ENCODE assay signal across 16 cellular contexts in genomic region chr10:62433901-62434300, GRCh38. TPM values are rescaled to one million over a fixed set of nuclear protein-coding genes. Genes with fewer than 3 reads are reported as not detected.
DNase-seq lines count a peak whose midpoint lies in the region; FAIRE-seq and TF ChIP-seq lines count a peak whose summit lies in the region.
"Had no signal": no experiment of that assay in that cellular context is flagged by ENCODE, and none has a peak within 500 bp of the region (broad histone marks: within the 10 kb centered on the region; RNA-seq: fewer than 3 reads in every experiment).

No MANE protein-coding gene starts in this region.

- no peak for TF ChIP-seq CTCF in HFFc6 (IDR thresholded peaks at IDR 0.05)
- no peak for TF ChIP-seq CTCF in smooth muscle cell (IDR thresholded peaks at IDR 0.05; ENCODE audit: borderline replicate concordance, insufficient read depth, poor library complexity, severe bottlenecking)
- no peak for TF ChIP-seq CTCF in GM20000 (IDR thresholded peaks at IDR 0.05; ENCODE audit: extremely low read depth, missing control alignments)

- H3K36me3 ChIP-seq in SJCRH30 (no peaks in the 10 kb centered on the region), smooth muscle cell (ENCODE audit: low read depth) (no peaks in the 10 kb centered on the region)
- H3K36me3 ChIP-seq: BLaER1 treated with 17β-estradiol and CSF1 and Interleukin-3, amounts not matched to agents 10 nM and 100 nM; transverse colon had no signal

- H3K79me2 ChIP-seq in smooth muscle cell (ENCODE audit: low read depth) = no peaks in the 10 kb centered on the region

- H3K4me3 Mint-ChIP-seq in HFFc6 = peak overlapping the region; percentile 65

- peaks cover 14% of the 10 kb centered on the region for H3K4me1 ChIP-seq in SJCRH30
- H3K4me1 ChIP-seq in smooth muscle cell (ENCODE audit: low read depth) = peaks cover 21% of the 10 kb centered on the region

- peak overlapping the region; percentile 45 for H3K4me2 ChIP-seq in smooth muscle cell

- DNase-seq in HFFc6 (no peak), SJCRH30 (no peak), epithelial cell of prostate (ENCODE audit: low read depth, low spot score) (no peak), smooth muscle cell (lab: John Stamatoyannopoulos, UW; ENCODE audit: unreplicated experiment) (no peak), GM19238 (ENCODE audit: insufficient read length, low spot score) (no peak), GM20000 (ENCODE audit: low spot score) (no peak), NCI-H2081 (lab: John Stamatoyannopoulos, UW) (no peak), urothelium cell line (ENCODE audit: low spot score) (no peak)
- DNase-seq: activated CD4-positive, alpha-beta T cell treated with anti-CD3 and anti-CD28 coated beads, Interleukin-2, amount 50 U/mL, for 48 hours; DMS153; NCI-H526; stimulated activated CD4-positive, alpha-beta T cell treated with anti-CD3 and anti-CD28 coated beads, Interleukin-4, amount 100 ng/mL, for 1 hour; transverse colon had no signal

- H3K27ac Mint-ChIP-seq in HFFc6 = peak overlapping the region; percentile 81

- peaks cover 18% of the 10 kb centered on the region for H3F3A ChIP-seq in smooth muscle cell (ENCODE audit: low read depth)

- H3K9ac ChIP-seq in smooth muscle cell (ENCODE audit: low read depth) = peak overlapping the region; percentile 72
- H3K9ac ChIP-seq: BLaER1 treated with 17β-estradiol and CSF1 and Interleukin-3, amounts not matched to agents 10 nM and 100 nM had no signal

- peaks cover 61% of the 10 kb centered on the region for H3K4me1 Mint-ChIP-seq in HFFc6 (ENCODE audit: low read depth)

- H3K27me3 ChIP-seq in SJCRH30 (no peaks in the 10 kb centered on the region), smooth muscle cell (ENCODE audit: low read depth) (no peaks in the 10 kb centered on the region)
- H3K27me3 ChIP-seq: BLaER1 treated with 17β-estradiol and CSF1 and Interleukin-3, amounts not matched to agents 10 nM and 100 nM; transverse colon had no signal

- H3K4me3 ChIP-seq in SJCRH30 (no peak overlapping the region), smooth muscle cell (no peak overlapping the region)
- H3K4me3 ChIP-seq: BLaER1 treated with 17β-estradiol and CSF1 and Interleukin-3, amounts not matched to agents 10 nM and 100 nM; transverse colon had no signal

- H4K20me1 ChIP-seq in smooth muscle cell (ENCODE audit: low read depth) = no peaks in the 10 kb centered on the region
- H4K20me1 ChIP-seq: BLaER1 treated with 17β-estradiol and CSF1 and Interleukin-3, amounts not matched to agents 10 nM and 100 nM had no signal

- H3K27ac ChIP-seq in SJCRH30 (peak overlapping the region; percentile 67; the same call in 1 of the 2 replicates), epithelial cell of prostate (peak overlapping the region; percentile 82), smooth muscle cell (ENCODE audit: low read depth) (peak overlapping the region; percentile 98)

- no peak for FAIRE-seq in urothelium cell line (lab: Jason Lieb, UNC)

- 0 out of 2 replicates have a peak, but pooled peaks cover under 1% of the 10 kb centered on the region for H3K9me3 Mint-ChIP-seq in HFFc6
- H3K9me3 Mint-ChIP-seq: brain had no signal

- H3K27me3 Mint-ChIP-seq in HFFc6 (ENCODE audit: insufficient read depth) = no peaks in the 10 kb centered on the region; the same call in 1 of the 2 replicates

- WGBS in smooth muscle cell (ENCODE audit: low lambda C conversion rate) = 89% methylated on average over 4 of the region's 4 CpGs

- no peak overlapping the region for H2AFZ ChIP-seq in smooth muscle cell (ENCODE audit: low read depth)

- no peaks in the 10 kb centered on the region for H3K9me3 ChIP-seq in SJCRH30 (replicated peaks)
- no peaks in the 10 kb centered on the region for H3K9me3 ChIP-seq in smooth muscle cell (replicated peaks; ENCODE audit: low read depth)
- H3K9me3 ChIP-seq: transverse colon had no signal

- no peaks in the 10 kb centered on the region; the same call in 1 of the 2 replicates for H3K36me3 Mint-ChIP-seq in HFFc6 (ENCODE audit: low read depth)
- H3K36me3 Mint-ChIP-seq: brain had no signal

RNA-seq across cellular contexts. Expression of gene ZNF365, which starts 59.7 kb away (rescaled TPM):
- total RNA-seq in HFFc6 (2021; fragmentation: NEBNext Ultra II Directional; extraction: Animal tissue kit (Norgen Biotek cat#: 25700)) = 10 to 100 TPM; 10.2 to 14.7 (median 11.3) TPM
- 0.89 and 1.2 TPM in 2 replicates for total RNA-seq in SJCRH30 (2014; rRNA removed; shearing (Covaris generic))
- total RNA-seq in smooth muscle cell = 3.1 and 3.7 TPM in 2 replicates
- 1.9 and 2.0 TPM in 2 replicates for polyA plus RNA-seq in smooth muscle cell
- total RNA-seq: OCI-LY7, transverse colon had no signal
